ENCODE assay signal across 22 cellular contexts in the genomic region with DNA sequence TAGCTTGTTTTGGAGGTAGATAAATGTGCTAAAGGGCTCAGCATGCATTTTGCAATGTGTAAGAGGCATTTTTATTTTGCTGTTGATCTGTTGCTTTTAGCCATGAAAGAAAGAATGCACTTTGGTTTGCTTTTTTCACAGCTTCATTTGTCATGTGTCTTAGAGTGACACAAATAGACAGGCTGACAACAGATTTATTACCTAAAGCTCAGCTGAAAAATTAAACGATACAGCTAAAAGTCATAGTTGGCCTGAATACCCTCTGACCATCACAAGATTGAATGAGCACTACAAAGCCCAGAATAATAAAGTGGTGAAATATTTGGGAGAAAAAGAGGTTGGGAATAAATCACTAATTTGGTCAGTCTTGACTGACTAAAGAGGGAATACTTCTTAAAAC.
"Had no signal": no experiment of that assay in that cellular context is flagged by ENCODE, and none has a peak within 500 bp of the region (broad histone marks: within the 10 kb centered on the region; RNA-seq: fewer than 3 reads in every experiment).

No MANE protein-coding gene starts in this region.

- H3K36me3 ChIP-seq: colonic mucosa, esophagus muscularis mucosa, esophagus squamous epithelium, gastroesophageal sphincter, heart left ventricle, heart right ventricle had no signal

- H3K27ac ChIP-seq: colonic mucosa, coronary artery, epithelial cell of prostate, esophagus muscularis mucosa, esophagus squamous epithelium, foreskin keratinocyte, gastroesophageal sphincter, heart left ventricle, heart right ventricle had no signal

- H3K4me3 ChIP-seq: colonic mucosa, coronary artery, esophagus muscularis mucosa, esophagus squamous epithelium, gastroesophageal sphincter, heart left ventricle, heart right ventricle had no signal

- H3K27me3 ChIP-seq: colonic mucosa, esophagus muscularis mucosa, esophagus squamous epithelium, foreskin keratinocyte, gastroesophageal sphincter, heart left ventricle, heart right ventricle had no signal

- DNase-seq: colonic mucosa; cortex of kidney; dermis blood vessel endothelial cell; effector CD4-positive, alpha-beta T cell; effector CD8-positive, alpha-beta T cell; effector memory CD4-positive, alpha-beta T cell; effector memory CD8-positive, alpha-beta T cell; endodermal cell; erythroblast; esophagus squamous epithelium; foreskin fibroblast; foreskin keratinocyte; foreskin melanocyte; glutamatergic neuron; head of caudate nucleus; heart left ventricle; heart right ventricle had no signal

- H3K4me1 ChIP-seq: colonic mucosa, esophagus muscularis mucosa, esophagus squamous epithelium, foreskin keratinocyte, gastroesophageal sphincter, heart left ventricle, heart right ventricle had no signal

- ATAC-seq: effector memory CD8-positive, alpha-beta T cell; esophagus mucosa; foreskin keratinocyte; gastroesophageal sphincter; heart left ventricle; heart right ventricle had no signal

- H3K9me3 ChIP-seq: colonic mucosa, esophagus muscularis mucosa, esophagus squamous epithelium, gastroesophageal sphincter, heart left ventricle, heart right ventricle had no signal
